25 cellular contexts compared by ENCODE assay signal in the genomic region with DNA sequence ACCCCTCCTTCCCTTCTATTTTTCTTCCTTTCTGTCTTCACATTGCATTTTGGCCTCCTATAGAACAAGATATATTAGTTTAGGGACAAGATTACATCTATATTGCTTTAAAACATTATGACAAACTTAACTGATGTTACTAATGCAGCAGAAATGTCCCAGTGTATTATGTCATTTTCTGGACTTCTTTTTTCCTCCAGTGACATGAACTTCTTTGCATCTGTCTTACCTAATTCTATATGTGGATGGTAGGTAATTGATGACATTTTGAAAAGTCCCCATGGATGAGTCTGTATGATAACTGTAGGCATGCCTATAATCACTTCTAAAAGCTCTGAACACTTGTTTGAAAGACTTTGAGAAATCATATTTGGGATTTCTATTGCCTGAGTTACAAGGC.
"Had no signal": no experiment of that assay in that cellular context is flagged by ENCODE, and none has a peak within 500 bp of the region (broad histone marks: within the 10 kb centered on the region; RNA-seq: fewer than 3 reads in every experiment).

No MANE protein-coding gene starts in this region.

- H3K4me1 ChIP-seq: breast epithelium, Peyer's patch, SJSA1 had no signal

- H3K27me3 ChIP-seq: breast epithelium, Peyer's patch, SJSA1 had no signal

- ATAC-seq: activated CD8-positive, alpha-beta T cell treated with anti-CD3 and anti-CD28 coated beads for 36 hours; K562; T-cell had no signal

- DNase-seq: activated CD4-positive, alpha-beta T cell treated with anti-CD3 and anti-CD28 coated beads for 36 hours; activated CD4-positive, alpha-beta T cell treated with anti-CD3 and anti-CD28 coated beads, Interleukin-2, amount 50 U/mL, for 1 hour; activated CD8-positive, alpha-beta memory T cell treated with anti-CD3 and anti-CD28 coated beads, Interleukin-2, amount 50 U/mL, for 48 hours; activated CD8-positive, alpha-beta T cell treated with anti-CD3 and anti-CD28 coated beads for 36 hours; activated naive CD4-positive, alpha-beta T cell treated with anti-CD3 and anti-CD28 coated beads, Interleukin-2, amount 50 U/mL, for 16 hours; activated naive CD8-positive, alpha-beta T cell treated with anti-CD3 and anti-CD28 coated beads, Interleukin-2, amount 10 ng/mL, durations not matched to agents 7 days and 5 days; activated T-cell treated with anti-CD3 and anti-CD28 coated beads, Interleukin-2, amount 50 U/mL, for 1 hour; aorta; central memory CD4-positive, alpha-beta T cell; Kasumi-1; NCI-H1048; NCI-H146; NCI-H187 treated with DMSO at 0.1 percent for 48 hours; NCI-H2081 treated with DMSO at 0.1 percent for 48 hours; NCI-H446; NCI-H524; Peyer's patch; Right ventricle myocardium superior; T-cell; T-helper 2 cell; T1000 had no signal

- H3K27ac ChIP-seq: breast epithelium, Peyer's patch, RWPE1, SJSA1 had no signal

- H3K36me3 Mint-ChIP-seq: activated naive CD8-positive, alpha-beta T cell treated with anti-CD3 and anti-CD28 coated beads, Interleukin-2, amount 10 ng/mL, durations not matched to agents 7 days and 5 days; T-cell had no signal

- H3K27me3 Mint-ChIP-seq: activated CD4-positive, alpha-beta T cell treated with anti-CD3 and anti-CD28 coated beads for 36 hours; T-cell had no signal

- H3K4me3 ChIP-seq: breast epithelium, K562, Peyer's patch, SJSA1 had no signal

- H3K4me3 Mint-ChIP-seq: activated CD4-positive, alpha-beta T cell treated with anti-CD3 and anti-CD28 coated beads for 36 hours; activated CD8-positive, alpha-beta T cell treated with anti-CD3 and anti-CD28 coated beads for 36 hours; activated naive CD8-positive, alpha-beta T cell treated with anti-CD3 and anti-CD28 coated beads, Interleukin-2, amount 10 ng/mL, durations not matched to agents 7 days and 5 days; T-cell had no signal

- H3K36me3 ChIP-seq: breast epithelium, SJSA1 had no signal

- H3K9me3 Mint-ChIP-seq: activated CD8-positive, alpha-beta T cell treated with anti-CD3 and anti-CD28 coated beads for 36 hours; activated naive CD8-positive, alpha-beta T cell treated with anti-CD3 and anti-CD28 coated beads, Interleukin-2, amount 10 ng/mL, durations not matched to agents 7 days and 5 days; T-cell had no signal

- H3K9me3 ChIP-seq: breast epithelium, Peyer's patch, SJSA1 had no signal

- H3K4me1 Mint-ChIP-seq: activated naive CD8-positive, alpha-beta T cell treated with anti-CD3 and anti-CD28 coated beads, Interleukin-2, amount 10 ng/mL, durations not matched to agents 7 days and 5 days; T-cell had no signal

- H3K27ac Mint-ChIP-seq: activated CD4-positive, alpha-beta T cell treated with anti-CD3 and anti-CD28 coated beads for 36 hours; activated CD8-positive, alpha-beta T cell treated with anti-CD3 and anti-CD28 coated beads for 36 hours; activated naive CD8-positive, alpha-beta T cell treated with anti-CD3 and anti-CD28 coated beads, Interleukin-2, amount 10 ng/mL, durations not matched to agents 7 days and 5 days; T-cell had no signal
